ENCODE assay signal across 8 cellular contexts in the genomic region with DNA sequence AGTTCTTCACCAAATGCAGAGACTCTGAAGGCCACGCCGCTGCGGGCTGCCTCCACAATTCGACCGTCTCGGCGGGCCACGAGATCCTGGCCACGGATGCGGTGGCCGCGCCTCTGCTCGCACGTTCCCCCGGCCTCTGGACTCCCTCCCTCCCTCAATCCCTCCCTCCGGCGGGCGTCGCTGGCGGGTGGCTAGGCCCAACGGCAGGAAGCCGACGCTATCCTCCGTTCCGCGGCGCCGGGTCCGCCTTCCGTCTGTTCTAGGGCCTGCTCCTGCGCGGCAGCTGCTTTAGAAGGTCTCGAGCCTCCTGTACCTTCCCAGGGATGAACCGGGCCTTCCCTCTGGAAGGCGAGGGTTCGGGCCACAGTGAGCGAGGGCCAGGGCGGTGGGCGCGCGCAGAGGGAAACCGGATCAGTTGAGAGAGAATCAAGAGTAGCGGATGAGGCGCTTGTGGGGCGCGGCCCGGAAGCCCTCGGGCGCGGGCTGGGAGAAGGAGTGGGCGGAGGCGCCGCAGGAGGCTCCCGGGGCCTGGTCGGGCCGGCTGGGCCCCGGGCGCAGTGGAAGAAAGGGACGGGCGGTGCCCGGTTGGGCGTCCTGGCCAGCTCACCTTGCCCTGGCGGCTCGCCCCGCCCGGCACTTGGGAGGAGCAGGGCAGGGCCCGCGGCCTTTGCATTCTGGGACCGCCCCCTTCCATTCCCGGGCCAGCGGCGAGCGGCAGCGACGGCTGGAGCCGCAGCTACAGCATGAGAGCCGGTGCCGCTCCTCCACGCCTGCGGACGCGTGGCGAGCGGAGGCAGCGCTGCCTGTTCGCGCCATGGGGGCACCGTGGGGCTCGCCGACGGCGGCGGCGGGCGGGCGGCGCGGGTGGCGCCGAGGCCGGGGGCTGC. TPM values are rescaled to one million over a fixed set of nuclear protein-coding genes. Genes with fewer than 3 reads are reported as not detected.
DNase-seq lines count a peak whose midpoint lies in the region; ATAC-seq lines count a peak whose summit lies in the region.

FUT4 (plus strand) TSS at position 227 of the 887 bp plus-strand sequence; CDS start at position 440, 213 bp downstream.

- H3K27me3 ChIP-seq in BLaER1: no peaks in the 10 kb centered on the region
- peaks cover 61% of the 10 kb centered on the region for H3K27me3 ChIP-seq in ectodermal cell (ENCODE audit: control insufficient read depth, insufficient read depth, low read length, poor library complexity, severe bottlenecking)

- peaks cover 10% of the 10 kb centered on the region for H3K36me3 Mint-ChIP-seq in activated CD8-positive, alpha-beta T cell treated with anti-CD3 and anti-CD28 coated beads, Interleukin-2, amount 10 ng/mL, durations not matched to agents 7 days and 5 days (ENCODE audit: low read depth)

- peaks cover 2% of the 10 kb centered on the region for H3K27me3 Mint-ChIP-seq in activated CD8-positive, alpha-beta T cell treated with anti-CD3 and anti-CD28 coated beads, Interleukin-2, amount 10 ng/mL, durations not matched to agents 7 days and 5 days (ENCODE audit: low read depth)

- ATAC-seq in GM19035 (IDR thresholded peaks at IDR 0.05; ENCODE audit: unreplicated experiment) (peak; percentile 86), HG03342 (IDR thresholded peaks at IDR 0.05; ENCODE audit: unreplicated experiment) (peak; percentile 78)
- peak; percentile 87 for ATAC-seq in activated CD8-positive, alpha-beta T cell treated with anti-CD3 and anti-CD28 coated beads, Interleukin-2, amount 10 ng/mL, durations not matched to agents 7 days and 5 days

- H3K4me3 ChIP-seq in BLaER1 (peak within 1 kb of the TSS; percentile 83), ectodermal cell (ENCODE audit: insufficient read depth, low read depth, low read length) (peak within 1 kb of the TSS; percentile 57)

- peak within 1 kb of the TSS; percentile 100 for H3K27ac Mint-ChIP-seq in activated CD8-positive, alpha-beta T cell treated with anti-CD3 and anti-CD28 coated beads, Interleukin-2, amount 10 ng/mL, durations not matched to agents 7 days and 5 days

- H3K36me3 ChIP-seq in BLaER1 (peaks cover 16% of the 10 kb centered on the region), ectodermal cell (ENCODE audit: control insufficient read depth, insufficient read depth, low read length) (no peaks in the 10 kb centered on the region)

- H3K9me3 Mint-ChIP-seq in activated CD8-positive, alpha-beta T cell treated with anti-CD3 and anti-CD28 coated beads, Interleukin-2, amount 10 ng/mL, durations not matched to agents 7 days and 5 days (ENCODE audit: insufficient read depth): no peaks in the 10 kb centered on the region

- peak within 1 kb of the TSS; percentile 86 for H3K4me2 ChIP-seq in BLaER1

- H3K9ac ChIP-seq in BLaER1: peak within 1 kb of the TSS; percentile 94

- peaks cover 38% of the 10 kb centered on the region for H3K4me1 Mint-ChIP-seq in activated CD8-positive, alpha-beta T cell treated with anti-CD3 and anti-CD28 coated beads, Interleukin-2, amount 10 ng/mL, durations not matched to agents 7 days and 5 days (ENCODE audit: low read depth)

- POLR2A ChIA-PET in activated CD8-positive, alpha-beta T cell treated with anti-CD3 and anti-CD28 coated beads, Interleukin-2, amount 10 ng/mL, durations not matched to agents 7 days and 5 days (lab: Charles Lee): interaction anchor here (0.9 to 1.7 kb wide), 3 partner anchors 11 to 430 kb away, joined by 4 to 5 read pairs (median 4); partner anchors contain the start of genes CWC15, KDM4D and PANX1

- H3K27ac ChIP-seq in BLaER1 (peak within 1 kb of the TSS; percentile 98), ectodermal cell (ENCODE audit: insufficient read depth, low read depth, low read length, poor library complexity, severe bottlenecking) (peak within 1 kb of the TSS; percentile 22)

- H3K4me1 ChIP-seq in BLaER1 (peaks cover 52% of the 10 kb centered on the region), ectodermal cell (ENCODE audit: control insufficient read depth, insufficient read depth, low read length) (no peaks in the 10 kb centered on the region)

- H3K9me3 ChIP-seq in BLaER1: no peaks in the 10 kb centered on the region
- no peaks in the 10 kb centered on the region for H3K9me3 ChIP-seq in ectodermal cell (ENCODE audit: control insufficient read depth, low read length)

- DNase-seq in NCI-H526 treated with DMSO at 0.1 percent for 48 hours (lab: John Stamatoyannopoulos, UW): peak; percentile 93
- peak; percentile 78 for DNase-seq in activated CD8-positive, alpha-beta T cell treated with anti-CD3 and anti-CD28 coated beads, Interleukin-2, amount 10 ng/mL, durations not matched to agents 7 days and 5 days
- DNase-seq in medulla oblongata (ENCODE audit: extremely low spot score): peak; percentile 86
- peak; percentile 55 for DNase-seq in stimulated activated CD8-positive, alpha-beta memory T cell treated with anti-CD3 and anti-CD28 coated beads, Interleukin-12 subunit alpha, Interleukin-12 subunit beta, amount 100 ng/mL, for 24 hours (ENCODE audit: extremely low read depth)

- 1% methylated on average over 101 of the region's 101 CpGs for WGBS in ectodermal cell, 2 experiments

- CTCF ChIA-PET in activated CD8-positive, alpha-beta T cell treated with anti-CD3 and anti-CD28 coated beads, Interleukin-2, amount 10 ng/mL, durations not matched to agents 7 days and 5 days (lab: Charles Lee): interaction anchor here (0.6 to 0.9 kb wide), 2 partner anchors 24 to 28 kb away, joined by 3 to 4 read pairs; no protein-coding TSS in a partner anchor

- H3K4me3 Mint-ChIP-seq in activated CD8-positive, alpha-beta T cell treated with anti-CD3 and anti-CD28 coated beads, Interleukin-2, amount 10 ng/mL, durations not matched to agents 7 days and 5 days: peak within 1 kb of the TSS; percentile 99

- H4K20me1 ChIP-seq in BLaER1: peaks cover 44% of the 10 kb centered on the region

RNA-seq across cellular contexts. Expression of gene FUT4, which starts in this region (rescaled TPM):
- 1 to 10 TPM; 6.5 to 7.0 TPM for total RNA-seq in activated CD8-positive, alpha-beta T cell treated with anti-CD3 and anti-CD28 coated beads, Interleukin-2, amount 10 ng/mL, durations not matched to agents 7 days and 5 days
- 2.3 TPM for polyA plus RNA-seq in ectodermal cell (2013, experiment 1 of 4)
- polyA plus RNA-seq in ectodermal cell (2013, experiment 2 of 4): 2.8 TPM
- 2.2 TPM for polyA plus RNA-seq in ectodermal cell (2013, experiment 3 of 4)
- polyA plus RNA-seq in ectodermal cell (2013, experiment 4 of 4): 2.4 TPM

Comparison
In these comparisons a context has a peak if more than half of its experiments do, and no peak if none do; other contexts are left out.
1. Peak in every context shown above with its lines: DNase-seq, ATAC-seq, H3K4me3 ChIP-seq and H3K27ac ChIP-seq.